Comparison of ENCODE assay signal across 8 cellular contexts in the genomic region with DNA sequence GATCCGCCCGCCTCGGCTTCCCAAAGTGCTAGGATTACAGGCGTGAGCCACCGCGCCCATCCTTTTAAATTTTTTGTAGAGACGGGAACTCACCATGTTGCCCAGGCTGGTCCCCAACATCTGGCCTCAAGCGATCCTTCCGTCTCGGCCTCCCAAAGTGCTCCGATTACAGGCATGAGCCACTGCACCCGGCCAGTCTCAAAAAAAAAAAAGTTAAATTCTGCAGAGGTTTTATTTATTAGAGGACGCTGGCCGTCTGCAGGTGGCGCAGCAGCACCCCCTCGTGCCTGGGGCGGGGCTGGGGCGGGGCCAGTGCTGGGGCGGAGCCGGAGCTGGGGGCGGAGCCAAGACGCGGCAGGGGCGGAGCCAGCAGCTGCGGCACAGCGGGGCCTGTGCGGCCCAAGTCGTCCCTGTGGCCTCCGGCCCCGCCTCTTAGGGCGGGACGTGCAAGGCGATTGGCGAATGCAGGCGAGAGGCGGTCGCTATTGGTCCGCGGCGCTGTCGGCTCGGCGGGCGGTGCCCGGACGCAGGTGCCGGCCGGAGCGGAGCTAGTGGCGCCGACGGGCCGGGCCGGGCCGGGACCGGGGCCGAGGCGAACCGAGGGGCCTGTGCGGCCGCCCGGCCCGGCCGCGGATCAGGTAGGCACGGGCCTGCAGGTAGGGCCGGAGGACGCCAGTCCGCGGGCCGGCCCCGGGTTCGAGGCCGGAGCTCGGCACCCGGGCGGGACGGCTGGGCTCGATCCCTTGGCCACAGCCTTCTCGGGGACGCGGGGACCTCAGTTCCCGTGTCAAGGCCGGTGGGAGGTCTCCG. TPM values are rescaled to one million over a fixed set of nuclear protein-coding genes. Genes with fewer than 3 reads are reported as not detected.
DNase-seq lines count a peak whose midpoint lies in the region; ATAC-seq, FAIRE-seq and TF ChIP-seq lines count a peak whose summit lies in the region.

A gene with protein sequence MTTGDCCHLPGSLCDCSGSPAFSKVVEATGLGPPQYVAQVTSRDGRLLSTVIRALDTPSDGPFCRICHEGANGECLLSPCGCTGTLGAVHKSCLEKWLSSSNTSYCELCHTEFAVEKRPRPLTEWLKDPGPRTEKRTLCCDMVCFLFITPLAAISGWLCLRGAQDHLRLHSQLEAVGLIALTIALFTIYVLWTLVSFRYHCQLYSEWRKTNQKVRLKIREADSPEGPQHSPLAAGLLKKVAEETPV (plus strand): TSS at position 523 of the 810 bp plus-strand sequence. CDS start 8,536 bp downstream, outside the sequence.

- CTCF ChIA-PET in BJ (lab: Yijun Ruan, JAX): interaction anchor here (0.7 to 3.4 kb wide), 19 partner anchors 10 to 166 kb away, joined by 3 to 22 read pairs (median 3); a partner anchor contains a TSS

- H3K36me3 ChIP-seq in BJ (ENCODE audit: control insufficient read depth, insufficient read depth, low read length): no peaks in the 10 kb centered on the region; the same call in 1 of the 2 replicates

- no peaks in the 10 kb centered on the region for H3K27me3 Mint-ChIP-seq in chondrocyte (ENCODE audit: low read depth)

- peak; percentile 95 for FAIRE-seq in GM19239 (lab: Jason Lieb, UNC)

- POLR2A ChIA-PET in BJ (lab: Charles Lee): interaction anchor here (0.9 kb wide), 1 partner anchor 67 kb away, joined by 5 read pairs; no protein-coding TSS in a partner anchor

- H3K36me3 Mint-ChIP-seq in chondrocyte (ENCODE audit: low read depth): no peaks in the 10 kb centered on the region

- DNase-seq in BJ (ENCODE audit: low read depth) (peak; percentile 76), GM19239 (ENCODE audit: insufficient read length, low spot score) (peak; percentile 99), NCI-H510A treated with DMSO at 0.1 percent for 48 hours (lab: John Stamatoyannopoulos, UW) (peak; percentile 88), chondrocyte (ENCODE audit: low spot score) (peak; percentile 98)
- peak; percentile 90 to 92 for DNase-seq in activated CD4-positive, alpha-beta T cell treated with anti-CD3 and anti-CD28 coated beads for 24 hours (ENCODE audit: low read depth in 2 of 2)
- DNase-seq in stimulated activated CD4-positive, alpha-beta T cell treated with anti-CD3 and anti-CD28 coated beads, Interleukin-1b, Interleukin-23, amount 100 ng/mL, for 24 hours (ENCODE audit: low read depth in 4 of 4, low spot score in 1 of 4): peak; percentile 68 to 93 (median 90)

- ATAC-seq in HG03442 (IDR thresholded peaks at IDR 0.05; ENCODE audit: unreplicated experiment): peak; percentile 99

- no peaks in the 10 kb centered on the region for H3K9me3 Mint-ChIP-seq in chondrocyte (ENCODE audit: low read depth)

- H3K4me3 Mint-ChIP-seq in chondrocyte (ENCODE audit: unreplicated experiment): peak within 1 kb of the TSS; percentile 62

- peak within 1 kb of the TSS; percentile 17 for H3K27ac Mint-ChIP-seq in chondrocyte (ENCODE audit: unreplicated experiment)

- TF ChIP-seq CTCF in BJ (IDR thresholded peaks at IDR 0.05; ENCODE audit: insufficient read depth, low read depth, low read length) (peak; percentile 65), chondrocyte (IDR thresholded peaks at IDR 0.05) (peak; percentile 85)

- H3K27me3 ChIP-seq in BJ (ENCODE audit: control insufficient read depth, insufficient read depth, low read length) (no peaks in the 10 kb centered on the region), layer of hippocampus (ENCODE audit: control insufficient read depth, insufficient read depth, low read length) (no peaks in the 10 kb centered on the region)

- H3K4me3 ChIP-seq in BJ (ENCODE audit: low read depth, low read length): peak within 1 kb of the TSS; percentile 55

- H3K4me1 Mint-ChIP-seq in chondrocyte (ENCODE audit: low read depth): peaks cover 12% of the 10 kb centered on the region

- peak within 1 kb of the TSS; percentile 10 for H3K27ac ChIP-seq in layer of hippocampus (ENCODE audit: low read depth, low read length)

RNA-seq across cellular contexts. Expression of the gene that starts here (rescaled TPM):
- 27.3 and 39.3 TPM in 2 replicates for polyA plus RNA-seq in BJ (2011; rRNA removed)
- 17.9 and 25.4 TPM in 2 replicates for polyA minus RNA-seq in BJ (2011; rRNA and poly(A)+ RNA removed)
- total RNA-seq in chondrocyte: 35.0 to 42.5 TPM (median 37.5 TPM) in 3 replicates

Comparison
In these comparisons a context has a peak if more than half of its experiments do, and no peak if none do; other contexts are left out.
1. Peak in every context shown above with its lines: DNase-seq, ATAC-seq, H3K4me3 ChIP-seq and H3K27ac ChIP-seq.